ENCODE assay signal across 16 cellular contexts in the genomic region with DNA sequence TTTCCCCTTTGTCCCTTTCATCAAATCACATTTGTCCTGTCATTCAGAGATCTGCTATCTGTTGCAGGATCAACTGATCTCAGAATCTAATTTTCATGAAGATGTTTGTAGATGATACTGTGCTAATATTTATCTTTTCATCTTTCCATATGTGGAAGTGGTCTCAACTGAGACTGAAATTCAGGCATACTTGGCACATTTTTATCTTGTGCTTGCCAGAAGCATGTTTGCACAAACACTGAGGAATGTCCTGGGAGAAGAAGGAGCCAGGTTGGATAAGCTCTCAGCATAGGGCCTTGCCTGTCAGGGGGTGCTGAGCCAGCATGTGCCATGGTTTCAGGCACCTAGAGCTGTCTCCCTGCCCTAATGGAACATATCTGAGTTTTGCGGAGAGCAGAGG. TPM values are rescaled to one million over a fixed set of nuclear protein-coding genes. Genes with fewer than 3 reads are reported as not detected.
DNase-seq lines count a peak whose midpoint lies in the region; ATAC-seq, FAIRE-seq and TF ChIP-seq lines count a peak whose summit lies in the region.
"Had no signal": no experiment of that assay in that cellular context is flagged by ENCODE, and none has a peak within 500 bp of the region (broad histone marks: within the 10 kb centered on the region; RNA-seq: fewer than 3 reads in every experiment).

No MANE protein-coding gene starts in this region.

- H3K4me1 ChIP-seq in RWPE2 (ENCODE audit: insufficient read depth, poor library complexity, severe bottlenecking) (peaks cover 6% of the 10 kb centered on the region), endothelial cell of umbilical vein (ENCODE audit: control insufficient read depth, extremely low read depth, insufficient read depth, low read length) (no peaks in the 10 kb centered on the region), osteoblast (ENCODE audit: insufficient read depth, low read length) (peaks cover 15% of the 10 kb centered on the region)

- no peak overlapping the region for H3K4me3 ChIP-seq in RWPE2 (ENCODE audit: severe bottlenecking)
- H3K4me3 ChIP-seq in endothelial cell of umbilical vein (replicated peaks in 1 of 3; ENCODE audit: insufficient read depth in 1 of 3, low read depth in 1 of 3, low read length in 3 of 3), result no peak overlapping the region
- H3K4me3 ChIP-seq in osteoblast (ENCODE audit: insufficient read depth, low read length), result no peak overlapping the region
- H3K4me3 ChIP-seq: heart right ventricle had no signal

- H3K27me3 ChIP-seq in RWPE2 (ENCODE audit: insufficient read depth, poor library complexity, severe bottlenecking) (no peaks in the 10 kb centered on the region), endothelial cell of umbilical vein (ENCODE audit: control insufficient read depth in 2 of 2, insufficient read depth in 2 of 2, low read length in 2 of 2) (no peaks in the 10 kb centered on the region), osteoblast (ENCODE audit: insufficient read depth, low read length) (no peaks in the 10 kb centered on the region)
- H3K27me3 ChIP-seq: heart right ventricle had no signal

- H3K9me3 Mint-ChIP-seq in activated naive CD8-positive, alpha-beta T cell treated with anti-CD3 and anti-CD28 coated beads, Interleukin-2, amount 50 U/mL, for 24 hours, result no peaks in the 10 kb centered on the region

- CTCF ChIA-PET in endothelial cell of umbilical vein (lab: Charles Lee), result no interaction called here

- TF ChIP-seq POLR2A in endothelial cell of umbilical vein (IDR thresholded peaks at IDR 0.05; ENCODE audit: low read depth, low read length), result no peak

- dilution Hi-C loops in endothelial cell of umbilical vein (cut with MboI; ENCODE audit: extremely low pct_ligation_motif_present, low sequenced_read_pairs), result no loop called here

- FAIRE-seq in endothelial cell of umbilical vein (lab: Jason Lieb, UNC), result peak; percentile 59
- FAIRE-seq: GM19239 had no signal

- H3K27ac ChIP-seq in RWPE2 (ENCODE audit: poor library complexity, severe bottlenecking), result no peak overlapping the region
- H3K27ac ChIP-seq in endothelial cell of umbilical vein (ENCODE audit: insufficient read depth, low read depth, low read length), result no peak overlapping the region
- no peak overlapping the region for H3K27ac ChIP-seq in osteoblast (ENCODE audit: low read depth, low read length)
- H3K27ac ChIP-seq: epithelial cell of prostate, heart right ventricle had no signal

- H3K27ac Mint-ChIP-seq in activated naive CD8-positive, alpha-beta T cell treated with anti-CD3 and anti-CD28 coated beads, Interleukin-2, amount 50 U/mL, for 24 hours, result no peak overlapping the region

- H3K9me3 ChIP-seq in RWPE2 (ENCODE audit: severe bottlenecking) (no peaks in the 10 kb centered on the region), endothelial cell of umbilical vein (replicated peaks; ENCODE audit: control insufficient read depth, insufficient read depth, low read length) (no peaks in the 10 kb centered on the region), osteoblast (ENCODE audit: low read depth, low read length) (no peaks in the 10 kb centered on the region)

- H3K79me2 ChIP-seq in endothelial cell of umbilical vein (ENCODE audit: control insufficient read depth, insufficient read depth, low read length) (no peaks in the 10 kb centered on the region), osteoblast (ENCODE audit: insufficient read depth, low read length) (no peaks in the 10 kb centered on the region)

- no peaks in the 10 kb centered on the region for H3K9me1 ChIP-seq in endothelial cell of umbilical vein (replicated peaks; ENCODE audit: control insufficient read depth, extremely low read depth, insufficient read depth, low read length)

- H2AFZ ChIP-seq in endothelial cell of umbilical vein (ENCODE audit: low read depth, low read length), result no peak overlapping the region
- H2AFZ ChIP-seq in osteoblast (ENCODE audit: low read length), result no peak overlapping the region

- BruUV-seq in endothelial cell of umbilical vein (replicated peaks; lab: Mats Ljungman, UMichigan), result no TSS peak

- intact Hi-C loops in endothelial cell of umbilical vein (cut with micrococcal nuclease), result no loop called here

- no peaks in the 10 kb centered on the region for H3K4me1 Mint-ChIP-seq in activated naive CD8-positive, alpha-beta T cell treated with anti-CD3 and anti-CD28 coated beads, Interleukin-2, amount 50 U/mL, for 24 hours

- no peaks in the 10 kb centered on the region for H4K20me1 ChIP-seq in endothelial cell of umbilical vein (replicated peaks; ENCODE audit: control insufficient read depth, extremely low read depth, insufficient read depth, low read length)
- no peaks in the 10 kb centered on the region for H4K20me1 ChIP-seq in osteoblast (ENCODE audit: insufficient read depth, low read length)

- H3K36me3 ChIP-seq in RWPE2 (ENCODE audit: low read depth), result no peaks in the 10 kb centered on the region
- no peaks in the 10 kb centered on the region for H3K36me3 ChIP-seq in endothelial cell of umbilical vein (ENCODE audit: control insufficient read depth in 2 of 2, extremely low read depth in 1 of 2, insufficient read depth in 2 of 2, low read length in 2 of 2)
- no peaks in the 10 kb centered on the region for H3K36me3 ChIP-seq in osteoblast (ENCODE audit: insufficient read depth, low read length)
- H3K36me3 ChIP-seq: heart right ventricle had no signal

- TF ChIP-seq CTCF in RWPE2 (IDR thresholded peaks at IDR 0.05; ENCODE audit: poor library complexity, severe bottlenecking), result no peak
- TF ChIP-seq CTCF in endothelial cell of umbilical vein (IDR thresholded peaks at IDR 0.05; ENCODE audit: extremely low read depth in 1 of 2, insufficient read depth in 1 of 2, low read depth in 1 of 2, low read length in 2 of 2), result no peak
- no peak for TF ChIP-seq CTCF in osteoblast (IDR thresholded peaks at IDR 0.05; ENCODE audit: extremely low read depth, low read depth, low read length)

- H3K9ac ChIP-seq in endothelial cell of umbilical vein (replicated peaks; ENCODE audit: extremely low read depth, insufficient read depth, low read length), result no peak overlapping the region

- no peaks in the 10 kb centered on the region for H3K36me3 Mint-ChIP-seq in activated naive CD8-positive, alpha-beta T cell treated with anti-CD3 and anti-CD28 coated beads, Interleukin-2, amount 50 U/mL, for 24 hours (ENCODE audit: low read depth)

- H3K27me3 Mint-ChIP-seq in activated naive CD8-positive, alpha-beta T cell treated with anti-CD3 and anti-CD28 coated beads, Interleukin-2, amount 50 U/mL, for 24 hours, result peaks cover 10% of the 10 kb centered on the region

- ATAC-seq in RWPE2 (ENCODE audit: low read depth), result peak; percentile 57
- no peak for ATAC-seq in activated naive CD8-positive, alpha-beta T cell treated with anti-CD3 and anti-CD28 coated beads, Interleukin-2, amount 50 U/mL, for 24 hours
- ATAC-seq: heart right ventricle had no signal

- no peak overlapping the region for H3K4me2 ChIP-seq in endothelial cell of umbilical vein (ENCODE audit: insufficient read depth, low read length)
- no peak overlapping the region for H3K4me2 ChIP-seq in osteoblast (ENCODE audit: insufficient read depth, low read length)

- POLR2A ChIA-PET in endothelial cell of umbilical vein (lab: Charles Lee), result no interaction called here

- DNase-seq in DMS79 (lab: John Stamatoyannopoulos, UW), result peak; percentile 40
- DNase-seq in RWPE2 (ENCODE audit: low spot score), result no peak
- DNase-seq in endothelial cell of umbilical vein (ENCODE audit: low read depth, low spot score), result no peak
- DNase-seq in osteoblast (ENCODE audit: insufficient read length, low spot score, missing footprints), result peak; percentile 1
- no peak for DNase-seq in stimulated activated CD4-positive, alpha-beta T cell treated with anti-CD3 and anti-CD28 coated beads, Interleukin-4, amount 100 ng/mL, for 24 hours
- DNase-seq in activated CD4-positive, alpha-beta T cell treated with anti-CD3 and anti-CD28 coated beads for 1 hour, result no peak
- DNase-seq in activated naive CD8-positive, alpha-beta T cell treated with anti-CD3 and anti-CD28 coated beads, Interleukin-2, amount 50 U/mL, for 24 hours, result no peak
- no peak for DNase-seq in NCI-H1092 treated with DMSO at 0.1 percent for 48 hours (lab: John Stamatoyannopoulos, UW)
- DNase-seq: activated CD4-positive, CD25-positive, alpha-beta regulatory T cell treated with anti-CD3 and anti-CD28 coated beads, Interleukin-2, amount 50 U/mL, for 72 hours; activated naive CD4-positive, alpha-beta T cell treated with anti-CD3 and anti-CD28 coated beads, Interleukin-2, amount 50 U/mL, for 16 hours; heart right ventricle; left colon; SHP77 treated with DMSO at 0.1 percent for 48 hours; stimulated activated CD4-positive, alpha-beta T cell treated with anti-CD3 and anti-CD28 coated beads, Interleukin-15, amount 100 ng/mL, for 24 hours had no signal

- no peak overlapping the region for H3K4me3 Mint-ChIP-seq in activated naive CD8-positive, alpha-beta T cell treated with anti-CD3 and anti-CD28 coated beads, Interleukin-2, amount 50 U/mL, for 24 hours

TF ChIP-seq in endothelial cell of umbilical vein, 7 proteins besides CTCF, POLR2A, EP300 and RAD21:
- TF ChIP-seq EZH2 (IDR thresholded peaks at IDR 0.05; ENCODE audit: borderline replicate concordance, low read depth, low read length, severe bottlenecking), result no peak

RNA-seq across cellular contexts. Expression of a gene that starts 24.5 kb away (rescaled TPM):
- 115 and 119 TPM in 2 replicates for total RNA-seq in endothelial cell of umbilical vein
- 40.0 and 53.4 TPM in 2 replicates for polyA plus RNA-seq in endothelial cell of umbilical vein
- 72.5 and 75.3 TPM in 2 replicates for polyA plus RNA-seq in endothelial cell of umbilical vein (2011; cell fraction: cytosol; rRNA removed)
- 41.4 and 52.2 TPM in 2 replicates for polyA plus RNA-seq in endothelial cell of umbilical vein (2011; cell fraction: nucleus; rRNA removed)
- 124 and 189 TPM in 2 replicates for polyA plus RNA-seq in endothelial cell of umbilical vein (2012)
- 75.8 and 86.1 TPM in 2 replicates for polyA minus RNA-seq in endothelial cell of umbilical vein
- polyA minus RNA-seq in endothelial cell of umbilical vein (2011; cell fraction: cytosol; rRNA and poly(A)+ RNA removed), result 40.4 TPM
- polyA minus RNA-seq in endothelial cell of umbilical vein (2011; cell fraction: nucleus; rRNA and poly(A)+ RNA removed), result 48.0 and 54.8 TPM in 2 replicates
- total RNA-seq in osteoblast, result 165 and 187 TPM in 2 replicates

Comparison
In these comparisons a context has a peak if more than half of its experiments do, and no peak if none do; other contexts are left out.
1. DNase-seq: peak in DMS79 (single experiment) and osteoblast (single experiment); none in RWPE2 (single experiment), endothelial cell of umbilical vein (single experiment), stimulated activated CD4-positive, alpha-beta T cell treated with anti-CD3 and anti-CD28 coated beads, Interleukin-4, amount 100 ng/mL, for 24 hours (single experiment), activated CD4-positive, alpha-beta T cell treated with anti-CD3 and anti-CD28 coated beads for 1 hour (single experiment), activated naive CD8-positive, alpha-beta T cell treated with anti-CD3 and anti-CD28 coated beads, Interleukin-2, amount 50 U/mL, for 24 hours (single experiment) and NCI-H1092 treated with DMSO at 0.1 percent for 48 hours (single experiment).